In genomic region chr11:64778223-64778472, GRCh38 we compare ENCODE assay signal across 8 cellular contexts. TPM values are rescaled to one million over a fixed set of nuclear protein-coding genes. Genes with fewer than 3 reads are reported as not detected.
DNase-seq lines count a peak whose midpoint lies in the region; ATAC-seq, FAIRE-seq and TF ChIP-seq lines count a peak whose summit lies in the region.

No MANE protein-coding gene starts in this region.

- no peaks in the 10 kb centered on the region for H3K36me3 Mint-ChIP-seq in glutamatergic neuron (ENCODE audit: unreplicated experiment)

- H3K4me3 ChIP-seq in LNCaP clone FGC (ENCODE audit: low read depth, low read length) (peak overlapping the region; percentile 63), endothelial cell of umbilical vein (replicated peaks in 1 of 3; ENCODE audit: insufficient read depth in 1 of 3, low read depth in 1 of 3, low read length in 3 of 3) (peak overlapping the region; percentile 48 to 75 (median 69)), parathyroid adenoma (ENCODE audit: low read depth, low read length) (peak overlapping the region; percentile 73)

- peaks cover 11% of the 10 kb centered on the region for H3K9me3 Mint-ChIP-seq in glutamatergic neuron (ENCODE audit: unreplicated experiment)

- H3K9ac ChIP-seq in endothelial cell of umbilical vein (replicated peaks; ENCODE audit: extremely low read depth, insufficient read depth, low read length) (peak overlapping the region; percentile 91), parathyroid adenoma (peak overlapping the region; percentile 87)

- no peaks in the 10 kb centered on the region for H3K27me3 ChIP-seq in endothelial cell of umbilical vein (ENCODE audit: control insufficient read depth in 2 of 2, insufficient read depth in 2 of 2, low read length in 2 of 2)
- H3K27me3 ChIP-seq in parathyroid adenoma (ENCODE audit: control insufficient read depth, insufficient read depth, low read length), result no peaks in the 10 kb centered on the region

- H3K4me3 Mint-ChIP-seq in glutamatergic neuron (ENCODE audit: unreplicated experiment), result no peak overlapping the region

- H3K4me1 ChIP-seq in endothelial cell of umbilical vein (ENCODE audit: control insufficient read depth, extremely low read depth, insufficient read depth, low read length), result peaks cover 26% of the 10 kb centered on the region
- H3K4me1 ChIP-seq in parathyroid adenoma, result peaks cover 5% of the 10 kb centered on the region

- DNase-seq in LNCaP clone FGC (ENCODE audit: low read depth), result no peak
- DNase-seq in endothelial cell of umbilical vein (ENCODE audit: low read depth, low spot score), result no peak
- no peak for DNase-seq in stimulated activated CD4-positive, alpha-beta T cell treated with anti-CD3 and anti-CD28 coated beads, Interleukin-1b, Interleukin-23, amount 100 ng/mL, for 48 hours
- DNase-seq in GF-D8 (lab: John Stamatoyannopoulos, UW), result no peak
- no peak for DNase-seq in Ammon's horn (ENCODE audit: low spot score)
- no peak for DNase-seq in glutamatergic neuron

- no peak for TF ChIP-seq POLR2A in endothelial cell of umbilical vein (IDR thresholded peaks at IDR 0.05; ENCODE audit: low read depth, low read length)

- no peak overlapping the region for H3K4me2 ChIP-seq in endothelial cell of umbilical vein (ENCODE audit: insufficient read depth, low read length)
- H3K4me2 ChIP-seq in parathyroid adenoma (ENCODE audit: low read length), result no peak overlapping the region

- BruUV-seq in endothelial cell of umbilical vein (replicated peaks; lab: Mats Ljungman, UMichigan), result no TSS peak

- peaks cover 20% of the 10 kb centered on the region for H3K4me1 Mint-ChIP-seq in glutamatergic neuron (ENCODE audit: low read depth, unreplicated experiment)

- CTCF ChIA-PET in endothelial cell of umbilical vein (lab: Charles Lee), result interaction anchor here (0.9 to 1.4 kb wide), 12 partner anchors 9 to 339 kb away, joined by 3 to 11 read pairs (median 4); partner anchors contain the start of gene ZNHIT2

- H3K27ac Mint-ChIP-seq in glutamatergic neuron (ENCODE audit: unreplicated experiment), result no peak overlapping the region

- H3K36me3 ChIP-seq in endothelial cell of umbilical vein (ENCODE audit: control insufficient read depth in 2 of 2, extremely low read depth in 1 of 2, insufficient read depth in 2 of 2, low read length in 2 of 2) (peaks cover 18 to 22% of the 10 kb centered on the region in 2 experiments), parathyroid adenoma (ENCODE audit: control insufficient read depth, insufficient read depth, low read length) (no peaks in the 10 kb centered on the region)

- H3K9me1 ChIP-seq in endothelial cell of umbilical vein (replicated peaks; ENCODE audit: control insufficient read depth, extremely low read depth, insufficient read depth, low read length), result no peaks in the 10 kb centered on the region

- ATAC-seq in GM21360 (IDR thresholded peaks at IDR 0.05; ENCODE audit: unreplicated experiment), result peak; percentile 14

- dilution Hi-C loops in endothelial cell of umbilical vein (cut with MboI; ENCODE audit: extremely low pct_ligation_motif_present, low sequenced_read_pairs), result no loop called here

- FAIRE-seq in endothelial cell of umbilical vein (lab: Jason Lieb, UNC), result no peak

- POLR2A ChIA-PET in endothelial cell of umbilical vein (lab: Charles Lee), result interaction anchor here (0.6 to 1.0 kb wide), 6 partner anchors 11 to 1511 kb away, joined by 3 to 4 read pairs (median 4); partner anchors contain the start of gene YIF1A

- H3K9me3 ChIP-seq in endothelial cell of umbilical vein (replicated peaks; ENCODE audit: control insufficient read depth, insufficient read depth, low read length) (no peaks in the 10 kb centered on the region), parathyroid adenoma (ENCODE audit: control insufficient read depth, low read length) (no peaks in the 10 kb centered on the region)

- peak overlapping the region; percentile 79 for H3K27ac ChIP-seq in endothelial cell of umbilical vein (ENCODE audit: insufficient read depth, low read depth, low read length)
- peak overlapping the region; percentile 97 for H3K27ac ChIP-seq in parathyroid adenoma

- intact Hi-C loops in endothelial cell of umbilical vein (cut with micrococcal nuclease), result loop anchor here (2.0 kb wide), 2 partner anchors 25 to 509 kb away; partner anchors contain the start of gene MAP4K2

- H3K79me2 ChIP-seq in endothelial cell of umbilical vein (ENCODE audit: control insufficient read depth, insufficient read depth, low read length) (peaks cover 45% of the 10 kb centered on the region), parathyroid adenoma (peaks cover 26% of the 10 kb centered on the region)

- TF ChIP-seq CTCF in LNCaP clone FGC (IDR thresholded peaks at IDR 0.05; ENCODE audit: control insufficient read depth, extremely low read depth, insufficient read depth) (no peak), endothelial cell of umbilical vein (IDR thresholded peaks at IDR 0.05; ENCODE audit: extremely low read depth in 1 of 2, insufficient read depth in 1 of 2, low read depth in 1 of 2, low read length in 2 of 2) (no peak), parathyroid adenoma (IDR thresholded peaks at IDR 0.05) (no peak), glutamatergic neuron (IDR thresholded peaks at IDR 0.05; ENCODE audit: partially characterized antibody, unreplicated experiment) (no peak)

- peaks cover 18% of the 10 kb centered on the region for H4K20me1 ChIP-seq in endothelial cell of umbilical vein (replicated peaks; ENCODE audit: control insufficient read depth, extremely low read depth, insufficient read depth, low read length)

- no peak overlapping the region for H2AFZ ChIP-seq in endothelial cell of umbilical vein (ENCODE audit: low read depth, low read length)
- peak overlapping the region; percentile 53 for H2AFZ ChIP-seq in parathyroid adenoma

- peaks cover 12% of the 10 kb centered on the region for H3K27me3 Mint-ChIP-seq in glutamatergic neuron (ENCODE audit: unreplicated experiment)

TF ChIP-seq in endothelial cell of umbilical vein, 7 proteins besides CTCF, POLR2A, EP300 and RAD21:
- TF ChIP-seq POLR2AphosphoS5 (IDR thresholded peaks at IDR 0.05; ENCODE audit: insufficient read depth, low read depth, low read length), result peak; percentile 46
- TF ChIP-seq GATA2 (IDR thresholded peaks at IDR 0.05; ENCODE audit: insufficient read depth, insufficient read length, low read depth, low read length), result no peak

RNA-seq across cellular contexts. Expression of gene SF1, which starts 0.2 kb away (rescaled TPM):
- total RNA-seq in endothelial cell of umbilical vein (322 and 342 TPM in 2 replicates), glutamatergic neuron (ENCODE audit: unreplicated experiment) (415 TPM)
- 94.0 and 95.0 TPM in 2 replicates for polyA plus RNA-seq in endothelial cell of umbilical vein
- polyA plus RNA-seq in endothelial cell of umbilical vein (2011; cell fraction: cytosol; rRNA removed), result 72.5 and 73.7 TPM in 2 replicates
- polyA plus RNA-seq in endothelial cell of umbilical vein (2011; cell fraction: nucleus; rRNA removed), result 271 and 349 TPM in 2 replicates
- polyA plus RNA-seq in endothelial cell of umbilical vein (2012), result 156 and 202 TPM in 2 replicates
- 107 and 134 TPM in 2 replicates for polyA minus RNA-seq in endothelial cell of umbilical vein
- polyA minus RNA-seq in endothelial cell of umbilical vein (2011; cell fraction: cytosol; rRNA and poly(A)+ RNA removed), result 55.6 TPM
- polyA minus RNA-seq in endothelial cell of umbilical vein (2011; cell fraction: nucleus; rRNA and poly(A)+ RNA removed), result 177 and 197 TPM in 2 replicates

RNA-seq across cellular contexts. Expression of gene PYGM, which starts 18.4 kb away (rescaled TPM):
- total RNA-seq in endothelial cell of umbilical vein, result 0.39 and 0.62 TPM in 2 replicates
- polyA plus RNA-seq in endothelial cell of umbilical vein, result 0.10 and 0.11 TPM in 2 replicates
- polyA plus RNA-seq in endothelial cell of umbilical vein (2011; cell fraction: cytosol; rRNA removed), result 0.06 and 0.07 TPM in 2 replicates
- 0.83 and 0.91 TPM in 2 replicates for polyA plus RNA-seq in endothelial cell of umbilical vein (2011; cell fraction: nucleus; rRNA removed)
- 0.16 and 0.37 TPM in 2 replicates for polyA plus RNA-seq in endothelial cell of umbilical vein (2012)
- 0.41 and 0.47 TPM in 2 replicates for polyA minus RNA-seq in endothelial cell of umbilical vein
- polyA minus RNA-seq in endothelial cell of umbilical vein (2011; cell fraction: cytosol; rRNA and poly(A)+ RNA removed), result not detected
- polyA minus RNA-seq in endothelial cell of umbilical vein (2011; cell fraction: nucleus; rRNA and poly(A)+ RNA removed), result 0.72 and 1.4 TPM in 2 replicates
- 5.5 TPM for total RNA-seq in glutamatergic neuron (ENCODE audit: unreplicated experiment)

RNA-seq across cellular contexts. Expression of gene MAP4K2, which starts 24.9 kb away (rescaled TPM):
- total RNA-seq in endothelial cell of umbilical vein (43.3 and 48.5 TPM in 2 replicates), glutamatergic neuron (ENCODE audit: unreplicated experiment) (15.9 TPM)
- 44.0 and 51.6 TPM in 2 replicates for polyA plus RNA-seq in endothelial cell of umbilical vein
- 45.1 and 45.7 TPM in 2 replicates for polyA plus RNA-seq in endothelial cell of umbilical vein (2011; cell fraction: cytosol; rRNA removed)
- polyA plus RNA-seq in endothelial cell of umbilical vein (2011; cell fraction: nucleus; rRNA removed), result 109 and 123 TPM in 2 replicates
- polyA plus RNA-seq in endothelial cell of umbilical vein (2012), result 38.6 and 49.2 TPM in 2 replicates
- polyA minus RNA-seq in endothelial cell of umbilical vein, result 46.8 and 52.0 TPM in 2 replicates
- 18.9 TPM for polyA minus RNA-seq in endothelial cell of umbilical vein (2011; cell fraction: cytosol; rRNA and poly(A)+ RNA removed)
- 23.0 and 36.3 TPM in 2 replicates for polyA minus RNA-seq in endothelial cell of umbilical vein (2011; cell fraction: nucleus; rRNA and poly(A)+ RNA removed)

RNA-seq across cellular contexts. Expression of gene MEN1, which starts 32.2 kb away (rescaled TPM):
- 41.1 and 41.6 TPM in 2 replicates for total RNA-seq in endothelial cell of umbilical vein
- polyA plus RNA-seq in endothelial cell of umbilical vein, result 43.1 and 48.8 TPM in 2 replicates
- 28.8 and 36.8 TPM in 2 replicates for polyA plus RNA-seq in endothelial cell of umbilical vein (2011; cell fraction: cytosol; rRNA removed)
- polyA plus RNA-seq in endothelial cell of umbilical vein (2011; cell fraction: nucleus; rRNA removed), result 60.0 and 60.6 TPM in 2 replicates
- 36.0 and 40.6 TPM in 2 replicates for polyA plus RNA-seq in endothelial cell of umbilical vein (2012)
- polyA minus RNA-seq in endothelial cell of umbilical vein, result 25.7 and 26.5 TPM in 2 replicates
- 30.1 TPM for polyA minus RNA-seq in endothelial cell of umbilical vein (2011; cell fraction: cytosol; rRNA and poly(A)+ RNA removed)
- polyA minus RNA-seq in endothelial cell of umbilical vein (2011; cell fraction: nucleus; rRNA and poly(A)+ RNA removed), result 12.9 and 19.6 TPM in 2 replicates
- total RNA-seq in glutamatergic neuron (ENCODE audit: unreplicated experiment), result 39.7 TPM

RNA-seq across cellular contexts. Expression of gene RASGRP2, which starts 34.2 kb away (rescaled TPM):
- total RNA-seq in endothelial cell of umbilical vein (1.1 and 2.3 TPM in 2 replicates), glutamatergic neuron (ENCODE audit: unreplicated experiment) (2.9 TPM)
- 1.2 and 2.1 TPM in 2 replicates for polyA plus RNA-seq in endothelial cell of umbilical vein
- polyA plus RNA-seq in endothelial cell of umbilical vein (2011; cell fraction: cytosol; rRNA removed), result 0.79 and 0.80 TPM in 2 replicates
- 4.5 and 7.5 TPM in 2 replicates for polyA plus RNA-seq in endothelial cell of umbilical vein (2011; cell fraction: nucleus; rRNA removed)
- polyA plus RNA-seq in endothelial cell of umbilical vein (2012), result 0.44 and 2.1 TPM in 2 replicates
- polyA minus RNA-seq in endothelial cell of umbilical vein, result 2.1 and 2.8 TPM in 2 replicates
- polyA minus RNA-seq in endothelial cell of umbilical vein (2011; cell fraction: cytosol; rRNA and poly(A)+ RNA removed), result not detected
- polyA minus RNA-seq in endothelial cell of umbilical vein (2011; cell fraction: nucleus; rRNA and poly(A)+ RNA removed), result 1.2 and 1.3 TPM in 2 replicates
